Comparison of ENCODE assay signal across 6 cellular contexts in the genomic region with DNA sequence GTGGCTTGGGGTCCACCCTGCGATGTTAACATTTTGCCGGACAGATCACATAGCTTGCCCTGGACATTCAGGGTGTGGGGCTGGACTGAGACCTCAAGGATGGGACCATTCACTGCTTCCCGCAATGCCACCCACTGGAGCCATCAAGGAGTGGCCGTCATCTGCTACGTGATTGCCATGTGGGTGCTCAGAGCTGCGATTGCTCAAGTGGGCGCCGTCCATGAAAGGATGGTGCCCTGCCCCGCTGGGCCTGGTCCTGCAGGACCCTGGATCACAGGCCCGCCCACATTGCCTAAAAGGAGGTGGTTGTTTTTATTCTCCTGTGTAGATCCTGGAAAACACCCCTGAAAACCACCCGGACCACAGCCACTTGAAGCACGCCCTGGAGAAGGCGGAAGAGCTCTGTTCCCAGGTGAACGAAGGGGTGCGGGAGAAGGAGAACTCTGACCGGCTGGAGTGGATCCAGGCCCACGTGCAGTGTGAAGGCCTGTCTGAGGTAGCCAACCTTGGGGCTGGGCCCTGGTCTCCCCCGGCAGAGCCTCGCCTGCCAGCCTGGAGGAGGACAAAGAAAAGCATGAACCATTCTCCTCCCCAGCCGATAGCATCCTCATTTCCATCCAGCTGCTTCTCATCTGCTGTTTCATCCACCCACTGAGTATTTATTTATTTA.
"Had no signal": no experiment of that assay in that cellular context is flagged by ENCODE, and none has a peak within 500 bp of the region (broad histone marks: within the 10 kb centered on the region; RNA-seq: fewer than 3 reads in every experiment).

No MANE protein-coding gene starts in this region.

- H3K4me3 ChIP-seq: GM23338, K562 had no signal

- H3K9me3 Mint-ChIP-seq: GM23338 had no signal

- H3K27ac ChIP-seq: HL-60 had no signal

- H3K4me3 Mint-ChIP-seq: GM23338, H9 had no signal

- H3K27ac Mint-ChIP-seq: GM23338, H9 had no signal

- DNase-seq: H9, HCEC 1CT, KG1 had no signal

- H3K4me1 Mint-ChIP-seq: GM23338, H9 had no signal

- ATAC-seq: GM23338, K562 had no signal
